ENCODE assay signal across 18 cellular contexts in genomic region chr7:103866919-103867318, GRCh38.
DNase-seq lines count a peak whose midpoint lies in the region; ATAC-seq lines count a peak whose summit lies in the region.
"Had no signal": no experiment of that assay in that cellular context is flagged by ENCODE, and none has a peak within 500 bp of the region (broad histone marks: within the 10 kb centered on the region; RNA-seq: fewer than 3 reads in every experiment).

No MANE protein-coding gene starts in this region.

- DNase-seq in G401 (ENCODE audit: low spot score), result peak; percentile 53
- DNase-seq in NCI-H2029 treated with DMSO at 0.1 percent for 48 hours (lab: John Stamatoyannopoulos, UW), result peak; percentile 65
- DNase-seq in NCI-H748 (lab: John Stamatoyannopoulos, UW; ENCODE audit: unreplicated experiment), result peak; percentile 96
- no peak for DNase-seq in left lobe of liver (ENCODE audit: low spot score)
- no peak for DNase-seq in T-helper 2 cell treated with Interferon-gamma antibody and Interleukin-4, amounts not matched to agents 5 μg/mL and 100 μg/mL, for 36 hours (ENCODE audit: low spot score)
- DNase-seq in natural killer cell treated with Interleukin-12 subunit alpha and Interleukin-12 subunit beta and Interleukin-15 and Interleukin-18, amount 100 ng/mL, for 72 hours (ENCODE audit: low spot score), result no peak
- no peak for DNase-seq in effector CD8-positive, alpha-beta T cell (lab: John Stamatoyannopoulos, UW)
- DNase-seq: caudate nucleus; DMS 273 treated with DMSO at 0.1 percent for 48 hours; effector memory CD4-positive, alpha-beta T cell; hippocampal formation; IMR-90; NK-92 treated with Interleukin-12 subunit alpha and Interleukin-12 subunit beta, amount 100 ng/mL, for 24 hours; RPMI8226; sigmoid colon had no signal

- H3K27me3 Mint-ChIP-seq in T-helper 2 cell treated with Interferon-gamma antibody and Interleukin-4, amounts not matched to agents 5 μg/mL and 100 μg/mL, for 36 hours (ENCODE audit: low read depth), result no peaks in the 10 kb centered on the region
- H3K27me3 Mint-ChIP-seq in natural killer cell treated with Interleukin-12 subunit alpha and Interleukin-12 subunit beta and Interleukin-15 and Interleukin-18, amount 100 ng/mL, for 72 hours, result no peaks in the 10 kb centered on the region

- ATAC-seq in left lobe of liver, result peak; percentile 78
- ATAC-seq in HG02970 (IDR thresholded peaks at IDR 0.05; ENCODE audit: low FRiP score, unreplicated experiment), result no peak
- no peak for ATAC-seq in natural killer cell treated with Interleukin-12 subunit alpha and Interleukin-12 subunit beta and Interleukin-15 and Interleukin-18, amount 100 ng/mL, for 72 hours
- ATAC-seq: WTC11 had no signal

- no peaks in the 10 kb centered on the region for H3K4me1 Mint-ChIP-seq in T-helper 2 cell treated with Interferon-gamma antibody and Interleukin-4, amounts not matched to agents 5 μg/mL and 100 μg/mL, for 36 hours (ENCODE audit: low read depth)
- H3K4me1 Mint-ChIP-seq in natural killer cell treated with Interleukin-12 subunit alpha and Interleukin-12 subunit beta and Interleukin-15 and Interleukin-18, amount 100 ng/mL, for 72 hours (ENCODE audit: low read depth in 2 of 2), result no peaks in the 10 kb centered on the region

- no peaks in the 10 kb centered on the region for H3K36me3 Mint-ChIP-seq in T-helper 2 cell treated with Interferon-gamma antibody and Interleukin-4, amounts not matched to agents 5 μg/mL and 100 μg/mL, for 36 hours (ENCODE audit: low read depth)
- no peaks in the 10 kb centered on the region for H3K36me3 Mint-ChIP-seq in natural killer cell treated with Interleukin-12 subunit alpha and Interleukin-12 subunit beta and Interleukin-15 and Interleukin-18, amount 100 ng/mL, for 72 hours

- in situ Hi-C loops in G401 (cut with HindIII; ENCODE audit: low sequenced_read_pairs), result no loop called here

- H3K9me3 Mint-ChIP-seq in T-helper 2 cell treated with Interferon-gamma antibody and Interleukin-4, amounts not matched to agents 5 μg/mL and 100 μg/mL, for 36 hours, result no peaks in the 10 kb centered on the region
- H3K9me3 Mint-ChIP-seq in natural killer cell treated with Interleukin-12 subunit alpha and Interleukin-12 subunit beta and Interleukin-15 and Interleukin-18, amount 100 ng/mL, for 72 hours, result peaks cover 9% of the 10 kb centered on the region
- H3K9me3 Mint-ChIP-seq: T-helper 1 cell treated with Interleukin-12 subunit alpha and Interleukin-12 subunit beta and Interleukin-4 antibody, amounts not matched to agents 30 μg/mL and 1 μg/mL, for 36 hours had no signal

- no peak overlapping the region for H3K27ac Mint-ChIP-seq in T-helper 2 cell treated with Interferon-gamma antibody and Interleukin-4, amounts not matched to agents 5 μg/mL and 100 μg/mL, for 36 hours
- H3K27ac Mint-ChIP-seq in natural killer cell treated with Interleukin-12 subunit alpha and Interleukin-12 subunit beta and Interleukin-15 and Interleukin-18, amount 100 ng/mL, for 72 hours, result no peak overlapping the region
- H3K27ac Mint-ChIP-seq: T-helper 1 cell treated with Interleukin-12 subunit alpha and Interleukin-12 subunit beta and Interleukin-4 antibody, amounts not matched to agents 30 μg/mL and 1 μg/mL, for 36 hours; WTC11 had no signal

- no peak overlapping the region for H3K4me3 Mint-ChIP-seq in T-helper 2 cell treated with Interferon-gamma antibody and Interleukin-4, amounts not matched to agents 5 μg/mL and 100 μg/mL, for 36 hours
- no peak overlapping the region for H3K4me3 Mint-ChIP-seq in natural killer cell treated with Interleukin-12 subunit alpha and Interleukin-12 subunit beta and Interleukin-15 and Interleukin-18, amount 100 ng/mL, for 72 hours
- H3K4me3 Mint-ChIP-seq: T-helper 1 cell treated with Interleukin-12 subunit alpha and Interleukin-12 subunit beta and Interleukin-4 antibody, amounts not matched to agents 30 μg/mL and 1 μg/mL, for 36 hours; WTC11 had no signal

Comparison
In these comparisons a context has a peak if more than half of its experiments do, and no peak if none do; other contexts are left out.
1. DNase-seq: peak in G401 (single experiment), NCI-H2029 treated with DMSO at 0.1 percent for 48 hours (single experiment) and NCI-H748 (single experiment); none in left lobe of liver (single experiment), T-helper 2 cell treated with Interferon-gamma antibody and Interleukin-4, amounts not matched to agents 5 μg/mL and 100 μg/mL, for 36 hours (single experiment), natural killer cell treated with Interleukin-12 subunit alpha and Interleukin-12 subunit beta and Interleukin-15 and Interleukin-18, amount 100 ng/mL, for 72 hours (single experiment) and effector CD8-positive, alpha-beta T cell (single experiment).